In genomic region chr6:170712702-170713101, GRCh38 we compare ENCODE assay signal across 1 cellular context.
TF ChIP-seq lines count a peak whose summit lies in the region.

No MANE protein-coding gene starts in this region.

TF ChIP-seq in K562, 482 proteins besides CTCF, POLR2A, EP300 and RAD21 (continued from another document):
- TF ChIP-seq ZBTB33 (CRISPR knock-in tag; IDR thresholded peaks at IDR 0.05) = peak; percentile 100
